1 cellular context compared by ENCODE assay signal in the genomic region with DNA sequence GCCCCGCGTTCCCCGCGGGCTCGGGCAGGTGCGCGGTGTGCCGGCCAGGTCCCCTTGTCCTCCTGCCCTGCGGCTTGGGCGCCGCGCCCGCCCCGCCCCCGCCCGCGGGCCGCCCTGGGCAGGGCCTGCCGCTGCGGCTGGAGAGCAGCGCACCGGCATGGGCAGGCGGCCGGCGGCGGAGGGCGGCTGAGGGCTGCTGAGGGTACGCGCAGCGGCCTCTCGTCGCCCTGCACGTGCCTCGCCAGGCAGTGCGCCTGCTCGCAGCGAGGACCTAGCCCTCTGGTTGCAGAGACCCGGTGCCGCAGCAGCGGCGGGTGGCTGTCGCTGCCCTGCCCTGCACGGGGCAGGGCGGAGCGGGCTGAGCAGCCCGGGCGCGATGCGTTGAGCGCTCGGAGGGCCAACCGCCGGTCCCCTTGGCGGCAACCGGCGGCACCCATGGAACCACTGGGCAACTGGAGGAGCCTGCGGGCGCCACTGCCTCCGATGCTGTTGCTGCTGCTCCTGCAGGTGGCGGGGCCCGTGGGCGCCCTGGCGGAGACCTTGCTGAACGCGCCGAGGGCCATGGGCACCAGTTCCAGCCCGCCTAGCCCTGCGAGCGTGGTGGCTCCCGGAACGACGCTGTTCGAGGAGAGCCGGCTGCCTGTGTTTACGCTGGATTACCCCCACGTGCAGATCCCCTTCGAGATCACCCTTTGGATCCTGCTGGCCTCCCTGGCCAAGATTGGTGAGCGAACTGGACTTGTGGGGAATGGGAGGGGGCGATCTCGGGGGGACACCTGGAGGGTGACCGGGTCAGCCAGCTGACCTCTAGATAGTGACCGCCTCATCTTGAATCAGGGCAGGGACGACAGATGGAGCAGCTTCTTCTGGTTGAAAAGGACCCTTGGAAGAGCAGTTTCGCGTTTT.
TF ChIP-seq lines count a peak whose summit lies in the region.

A gene with protein sequence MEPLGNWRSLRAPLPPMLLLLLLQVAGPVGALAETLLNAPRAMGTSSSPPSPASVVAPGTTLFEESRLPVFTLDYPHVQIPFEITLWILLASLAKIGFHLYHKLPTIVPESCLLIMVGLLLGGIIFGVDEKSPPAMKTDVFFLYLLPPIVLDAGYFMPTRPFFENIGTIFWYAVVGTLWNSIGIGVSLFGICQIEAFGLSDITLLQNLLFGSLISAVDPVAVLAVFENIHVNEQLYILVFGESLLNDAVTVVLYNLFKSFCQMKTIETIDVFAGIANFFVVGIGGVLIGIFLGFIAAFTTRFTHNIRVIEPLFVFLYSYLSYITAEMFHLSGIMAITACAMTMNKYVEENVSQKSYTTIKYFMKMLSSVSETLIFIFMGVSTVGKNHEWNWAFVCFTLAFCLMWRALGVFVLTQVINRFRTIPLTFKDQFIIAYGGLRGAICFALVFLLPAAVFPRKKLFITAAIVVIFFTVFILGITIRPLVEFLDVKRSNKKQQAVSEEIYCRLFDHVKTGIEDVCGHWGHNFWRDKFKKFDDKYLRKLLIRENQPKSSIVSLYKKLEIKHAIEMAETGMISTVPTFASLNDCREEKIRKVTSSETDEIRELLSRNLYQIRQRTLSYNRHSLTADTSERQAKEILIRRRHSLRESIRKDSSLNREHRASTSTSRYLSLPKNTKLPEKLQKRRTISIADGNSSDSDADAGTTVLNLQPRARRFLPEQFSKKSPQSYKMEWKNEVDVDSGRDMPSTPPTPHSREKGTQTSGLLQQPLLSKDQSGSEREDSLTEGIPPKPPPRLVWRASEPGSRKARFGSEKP (plus strand): TSS at position 140 of the 906 bp plus-strand sequence. CDS start 296 bp downstream, at position 436.

TF ChIP-seq in WTC11, 78 proteins besides CTCF, POLR2A, EP300 and RAD21 (continued from another document and continues in another):
- TF ChIP-seq, protein P1, sequence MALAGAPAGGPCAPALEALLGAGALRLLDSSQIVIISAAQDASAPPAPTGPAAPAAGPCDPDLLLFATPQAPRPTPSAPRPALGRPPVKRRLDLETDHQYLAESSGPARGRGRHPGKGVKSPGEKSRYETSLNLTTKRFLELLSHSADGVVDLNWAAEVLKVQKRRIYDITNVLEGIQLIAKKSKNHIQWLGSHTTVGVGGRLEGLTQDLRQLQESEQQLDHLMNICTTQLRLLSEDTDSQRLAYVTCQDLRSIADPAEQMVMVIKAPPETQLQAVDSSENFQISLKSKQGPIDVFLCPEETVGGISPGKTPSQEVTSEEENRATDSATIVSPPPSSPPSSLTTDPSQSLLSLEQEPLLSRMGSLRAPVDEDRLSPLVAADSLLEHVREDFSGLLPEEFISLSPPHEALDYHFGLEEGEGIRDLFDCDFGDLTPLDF (CRISPR knock-in tag; IDR thresholded peaks at IDR 0.05) = peak; percentile 81
- TF ChIP-seq TEAD1 (CRISPR knock-in tag; IDR thresholded peaks at IDR 0.05) (peak; percentile 34; the same call in 1 of the 2 replicates), ZNF219 (CRISPR knock-in tag; IDR thresholded peaks at IDR 0.05; ENCODE audit: borderline replicate concordance) (no peak), ZBTB21 (CRISPR knock-in tag; IDR thresholded peaks at IDR 0.05; ENCODE audit: borderline replicate concordance) (peak; percentile 50; the same call in 1 of the 2 replicates), MAX (CRISPR knock-in tag; IDR thresholded peaks at IDR 0.05) (peak; percentile 95), FOXK1 (CRISPR knock-in tag; IDR thresholded peaks at IDR 0.05) (peak; percentile 70; the same call in 1 of the 2 replicates), NFE2L1 (CRISPR knock-in tag; IDR thresholded peaks at IDR 0.05) (peak; percentile 68; the same call in 1 of the 2 replicates), FOXP1 (CRISPR knock-in tag; IDR thresholded peaks at IDR 0.05; ENCODE audit: borderline replicate concordance) (peak; percentile 98), ZNF671 (CRISPR knock-in tag; IDR thresholded peaks at IDR 0.05) (no peak), ZNF281 (CRISPR knock-in tag; IDR thresholded peaks at IDR 0.05) (0 out of 2 replicates have a peak, but pooled peaks have one; percentile 38), AFF4 (CRISPR knock-in tag; IDR thresholded peaks at IDR 0.05; ENCODE audit: borderline replicate concordance) (no peak; the same call in 1 of the 2 replicates), TCF7 (CRISPR knock-in tag; IDR thresholded peaks at IDR 0.05; ENCODE audit: low read depth) (peak; percentile 90; the same call in 1 of the 2 replicates), CREB1 (CRISPR knock-in tag; IDR thresholded peaks at IDR 0.05) (peak; percentile 68; the same call in 1 of the 2 replicates), FOXJ3 (CRISPR knock-in tag; IDR thresholded peaks at IDR 0.05; ENCODE audit: borderline replicate concordance) (no peak), GTF2I (CRISPR knock-in tag; conservative IDR thresholded peaks at IDR 0.05) (no peak), IRF2 (CRISPR knock-in tag; IDR thresholded peaks at IDR 0.05; ENCODE audit: borderline replicate concordance, low read depth) (no peak), KAT7 (CRISPR knock-in tag; IDR thresholded peaks at IDR 0.05; ENCODE audit: borderline replicate concordance) (no peak), TEAD4 (CRISPR knock-in tag; IDR thresholded peaks at IDR 0.05) (no peak), CBFB (CRISPR knock-in tag; IDR thresholded peaks at IDR 0.05; ENCODE audit: low read depth) (no peak), GABPB1 (CRISPR knock-in tag; IDR thresholded peaks at IDR 0.05) (no peak), CREM (CRISPR knock-in tag; IDR thresholded peaks at IDR 0.05) (peak; percentile 41; the same call in 1 of the 2 replicates), ZNF317 (CRISPR knock-in tag; IDR thresholded peaks at IDR 0.05; ENCODE audit: borderline replicate concordance, low read depth) (peak; percentile 65), ATF1 (CRISPR knock-in tag; IDR thresholded peaks at IDR 0.05) (peak; percentile 43; the same call in 1 of the 2 replicates), USF2 (CRISPR knock-in tag; IDR thresholded peaks at IDR 0.05) (peak; percentile 37; the same call in 1 of the 2 replicates), ZNF232 (CRISPR knock-in tag; IDR thresholded peaks at IDR 0.05) (peak; percentile 95; the same call in 1 of the 2 replicates), NR3C1 (CRISPR knock-in tag; conservative IDR thresholded peaks at IDR 0.05; ENCODE audit: low read depth) (no peak)
- TF ChIP-seq, protein P2, sequence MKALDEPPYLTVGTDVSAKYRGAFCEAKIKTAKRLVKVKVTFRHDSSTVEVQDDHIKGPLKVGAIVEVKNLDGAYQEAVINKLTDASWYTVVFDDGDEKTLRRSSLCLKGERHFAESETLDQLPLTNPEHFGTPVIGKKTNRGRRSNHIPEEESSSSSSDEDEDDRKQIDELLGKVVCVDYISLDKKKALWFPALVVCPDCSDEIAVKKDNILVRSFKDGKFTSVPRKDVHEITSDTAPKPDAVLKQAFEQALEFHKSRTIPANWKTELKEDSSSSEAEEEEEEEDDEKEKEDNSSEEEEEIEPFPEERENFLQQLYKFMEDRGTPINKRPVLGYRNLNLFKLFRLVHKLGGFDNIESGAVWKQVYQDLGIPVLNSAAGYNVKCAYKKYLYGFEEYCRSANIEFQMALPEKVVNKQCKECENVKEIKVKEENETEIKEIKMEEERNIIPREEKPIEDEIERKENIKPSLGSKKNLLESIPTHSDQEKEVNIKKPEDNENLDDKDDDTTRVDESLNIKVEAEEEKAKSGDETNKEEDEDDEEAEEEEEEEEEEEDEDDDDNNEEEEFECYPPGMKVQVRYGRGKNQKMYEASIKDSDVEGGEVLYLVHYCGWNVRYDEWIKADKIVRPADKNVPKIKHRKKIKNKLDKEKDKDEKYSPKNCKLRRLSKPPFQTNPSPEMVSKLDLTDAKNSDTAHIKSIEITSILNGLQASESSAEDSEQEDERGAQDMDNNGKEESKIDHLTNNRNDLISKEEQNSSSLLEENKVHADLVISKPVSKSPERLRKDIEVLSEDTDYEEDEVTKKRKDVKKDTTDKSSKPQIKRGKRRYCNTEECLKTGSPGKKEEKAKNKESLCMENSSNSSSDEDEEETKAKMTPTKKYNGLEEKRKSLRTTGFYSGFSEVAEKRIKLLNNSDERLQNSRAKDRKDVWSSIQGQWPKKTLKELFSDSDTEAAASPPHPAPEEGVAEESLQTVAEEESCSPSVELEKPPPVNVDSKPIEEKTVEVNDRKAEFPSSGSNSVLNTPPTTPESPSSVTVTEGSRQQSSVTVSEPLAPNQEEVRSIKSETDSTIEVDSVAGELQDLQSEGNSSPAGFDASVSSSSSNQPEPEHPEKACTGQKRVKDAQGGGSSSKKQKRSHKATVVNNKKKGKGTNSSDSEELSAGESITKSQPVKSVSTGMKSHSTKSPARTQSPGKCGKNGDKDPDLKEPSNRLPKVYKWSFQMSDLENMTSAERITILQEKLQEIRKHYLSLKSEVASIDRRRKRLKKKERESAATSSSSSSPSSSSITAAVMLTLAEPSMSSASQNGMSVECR (CRISPR knock-in tag; IDR thresholded peaks at IDR 0.05; ENCODE audit: borderline replicate concordance) = 0 out of 2 replicates have a peak, but pooled peaks have one; percentile 18
- TF ChIP-seq, protein P3, sequence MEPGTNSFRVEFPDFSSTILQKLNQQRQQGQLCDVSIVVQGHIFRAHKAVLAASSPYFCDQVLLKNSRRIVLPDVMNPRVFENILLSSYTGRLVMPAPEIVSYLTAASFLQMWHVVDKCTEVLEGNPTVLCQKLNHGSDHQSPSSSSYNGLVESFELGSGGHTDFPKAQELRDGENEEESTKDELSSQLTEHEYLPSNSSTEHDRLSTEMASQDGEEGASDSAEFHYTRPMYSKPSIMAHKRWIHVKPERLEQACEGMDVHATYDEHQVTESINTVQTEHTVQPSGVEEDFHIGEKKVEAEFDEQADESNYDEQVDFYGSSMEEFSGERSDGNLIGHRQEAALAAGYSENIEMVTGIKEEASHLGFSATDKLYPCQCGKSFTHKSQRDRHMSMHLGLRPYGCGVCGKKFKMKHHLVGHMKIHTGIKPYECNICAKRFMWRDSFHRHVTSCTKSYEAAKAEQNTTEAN (CRISPR knock-in tag; IDR thresholded peaks at IDR 0.05) = no peak
- TF ChIP-seq, protein P4, sequence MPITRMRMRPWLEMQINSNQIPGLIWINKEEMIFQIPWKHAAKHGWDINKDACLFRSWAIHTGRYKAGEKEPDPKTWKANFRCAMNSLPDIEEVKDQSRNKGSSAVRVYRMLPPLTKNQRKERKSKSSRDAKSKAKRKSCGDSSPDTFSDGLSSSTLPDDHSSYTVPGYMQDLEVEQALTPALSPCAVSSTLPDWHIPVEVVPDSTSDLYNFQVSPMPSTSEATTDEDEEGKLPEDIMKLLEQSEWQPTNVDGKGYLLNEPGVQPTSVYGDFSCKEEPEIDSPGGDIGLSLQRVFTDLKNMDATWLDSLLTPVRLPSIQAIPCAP (CRISPR knock-in tag; IDR thresholded peaks at IDR 0.05) = peak; percentile 92
